Comparison of ENCODE assay signal across 23 cellular contexts in the genomic region with DNA sequence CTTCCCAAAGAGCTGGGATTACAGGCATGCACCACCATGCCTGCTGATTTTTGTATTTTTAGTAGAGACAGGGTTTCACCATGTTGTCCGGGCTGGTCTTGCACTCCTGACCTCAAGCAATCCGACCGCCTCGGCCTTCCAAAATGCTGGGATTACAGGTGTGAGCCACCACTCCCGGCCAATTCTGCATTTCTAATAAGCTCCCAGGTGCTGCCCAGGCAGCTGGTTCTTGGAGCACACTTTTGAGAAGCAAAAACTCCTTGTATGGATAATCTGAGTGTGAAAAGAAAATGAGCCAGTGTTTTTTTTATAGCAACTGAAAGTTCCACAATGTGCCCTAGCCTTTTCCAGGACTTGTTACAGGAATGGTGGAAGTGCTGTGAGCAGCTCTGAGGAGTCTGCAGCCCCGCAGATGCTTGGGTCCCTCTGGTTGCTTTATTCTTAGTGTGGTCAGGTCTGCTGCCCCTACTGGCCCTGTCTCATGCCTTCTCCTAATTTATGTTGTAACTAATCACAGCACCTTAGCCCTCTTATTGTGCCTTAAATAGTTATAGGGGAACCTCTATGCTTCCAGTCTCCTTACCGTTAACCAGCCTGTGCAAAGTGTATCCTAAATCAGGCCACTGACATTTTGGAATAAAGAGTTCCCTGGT. TPM values are rescaled to one million over a fixed set of nuclear protein-coding genes. Genes with fewer than 3 reads are reported as not detected.
DNase-seq lines count a peak whose midpoint lies in the region; ATAC-seq and TF ChIP-seq lines count a peak whose summit lies in the region.
"Had no signal": no experiment of that assay in that cellular context is flagged by ENCODE, and none has a peak within 500 bp of the region (broad histone marks: within the 10 kb centered on the region; RNA-seq: fewer than 3 reads in every experiment).

No MANE protein-coding gene starts in this region.

- no peaks in the 10 kb centered on the region for H3K9me3 Mint-ChIP-seq in effector memory CD8-positive, alpha-beta T cell
- H3K9me3 Mint-ChIP-seq: activated CD4-positive, alpha-beta T cell treated with anti-CD3 and anti-CD28 coated beads, Interleukin-2, amount 10 ng/mL, durations not matched to agents 7 days and 5 days; activated naive CD4-positive, alpha-beta T cell treated with anti-CD3 and anti-CD28 coated beads for 36 hours; CD4-positive, CD25-positive, alpha-beta regulatory T cell; memory B cell; nephron progenitor cell had no signal

- H3K4me3 ChIP-seq in LNCaP clone FGC (ENCODE audit: low read depth, low read length): no peak overlapping the region
- no peak overlapping the region for H3K4me3 ChIP-seq in choroid plexus epithelial cell (ENCODE audit: low read depth, low read length)
- H3K4me3 ChIP-seq in osteoblast (ENCODE audit: insufficient read depth, low read length): no peak overlapping the region
- H3K4me3 ChIP-seq: esophagus squamous epithelium, SJCRH30 had no signal

- no peak for ATAC-seq in effector memory CD8-positive, alpha-beta T cell (replicated peaks)
- ATAC-seq: stimulated activated naive CD8-positive, alpha-beta T cell treated with anti-CD3 and anti-CD28 coated beads, Interleukin-15, Interleukin-2, amounts not matched to agents 100 U/mL and 50 U/mL, for 24 hours had no signal

- no peaks in the 10 kb centered on the region for H3K79me2 ChIP-seq in osteoblast (ENCODE audit: insufficient read depth, low read length)

- H3K36me3 ChIP-seq in osteoblast (ENCODE audit: insufficient read depth, low read length): no peaks in the 10 kb centered on the region
- H3K36me3 ChIP-seq: esophagus squamous epithelium, SJCRH30 had no signal

- no peak overlapping the region for H3K4me3 Mint-ChIP-seq in effector memory CD8-positive, alpha-beta T cell
- H3K4me3 Mint-ChIP-seq: activated CD4-positive, alpha-beta T cell treated with anti-CD3 and anti-CD28 coated beads, Interleukin-2, amount 10 ng/mL, durations not matched to agents 7 days and 5 days; activated naive CD4-positive, alpha-beta T cell treated with anti-CD3 and anti-CD28 coated beads for 36 hours; CD4-positive, CD25-positive, alpha-beta regulatory T cell; memory B cell; nephron progenitor cell had no signal

- H3K4me1 Mint-ChIP-seq in effector memory CD8-positive, alpha-beta T cell (ENCODE audit: low read depth in 2 of 2): peaks cover 0 to 2% of the 10 kb centered on the region in 2 donors
- H3K4me1 Mint-ChIP-seq: activated CD4-positive, alpha-beta T cell treated with anti-CD3 and anti-CD28 coated beads, Interleukin-2, amount 10 ng/mL, durations not matched to agents 7 days and 5 days; CD4-positive, CD25-positive, alpha-beta regulatory T cell; memory B cell had no signal

- no peaks in the 10 kb centered on the region for H3K4me1 ChIP-seq in osteoblast (ENCODE audit: insufficient read depth, low read length)
- H3K4me1 ChIP-seq: esophagus squamous epithelium, SJCRH30 had no signal

- TF ChIP-seq CTCF in LNCaP clone FGC (IDR thresholded peaks at IDR 0.05; ENCODE audit: control insufficient read depth, extremely low read depth, insufficient read depth) (peak; percentile 30; the same call in 1 of the 2 replicates), choroid plexus epithelial cell (conservative IDR thresholded peaks at IDR 0.05; ENCODE audit: low read depth, low read length) (peak; percentile 35), osteoblast (IDR thresholded peaks at IDR 0.05; ENCODE audit: extremely low read depth, low read depth, low read length) (peak; percentile 22)

- no peak overlapping the region for H3K27ac Mint-ChIP-seq in effector memory CD8-positive, alpha-beta T cell
- H3K27ac Mint-ChIP-seq: activated CD4-positive, alpha-beta T cell treated with anti-CD3 and anti-CD28 coated beads, Interleukin-2, amount 10 ng/mL, durations not matched to agents 7 days and 5 days; activated naive CD4-positive, alpha-beta T cell treated with anti-CD3 and anti-CD28 coated beads for 36 hours; CD4-positive, CD25-positive, alpha-beta regulatory T cell; memory B cell; nephron progenitor cell had no signal

- no peaks in the 10 kb centered on the region for H4K20me1 ChIP-seq in osteoblast (ENCODE audit: insufficient read depth, low read length)

- H3K27me3 Mint-ChIP-seq in effector memory CD8-positive, alpha-beta T cell: peaks cover 31 to 55% of the 10 kb centered on the region in 2 donors
- H3K27me3 Mint-ChIP-seq: CD4-positive, CD25-positive, alpha-beta regulatory T cell had no signal

- H3K36me3 Mint-ChIP-seq in effector memory CD8-positive, alpha-beta T cell (ENCODE audit: insufficient read depth): no peaks in the 10 kb centered on the region
- H3K36me3 Mint-ChIP-seq: CD4-positive, CD25-positive, alpha-beta regulatory T cell; memory B cell had no signal

- DNase-seq in NCI-H82 (lab: John Stamatoyannopoulos, UW) (peak; percentile 14), NCI-H82 treated with DMSO at 0.1 percent for 48 hours (lab: John Stamatoyannopoulos, UW; ENCODE audit: unreplicated experiment) (no peak), LNCaP clone FGC (ENCODE audit: low read depth) (no peak), choroid plexus epithelial cell (ENCODE audit: low read depth) (peak; percentile 2), osteoblast (ENCODE audit: insufficient read length, low spot score, missing footprints) (no peak), cerebellar cortex (ENCODE audit: low spot score) (no peak)
- DNase-seq in activated CD4-positive, CD25-positive, alpha-beta regulatory T cell treated with anti-CD3 and anti-CD28 coated beads, Interleukin-2, amount 50 U/mL, for 72 hours: no peak
- DNase-seq in effector memory CD8-positive, alpha-beta T cell: no peak
- DNase-seq: 8988T; activated CD4-positive, alpha-beta T cell treated with anti-CD3 and anti-CD28 coated beads, Interleukin-2, amount 10 ng/mL, durations not matched to agents 7 days and 5 days; activated naive CD4-positive, alpha-beta T cell treated with anti-CD3 and anti-CD28 coated beads for 36 hours; CD4-positive, CD25-positive, alpha-beta regulatory T cell; cortex of kidney; DMS53; esophagus squamous epithelium; glutamatergic neuron; NCI-H187; nephron progenitor cell; SJCRH30; stimulated activated CD4-positive, alpha-beta T cell treated with anti-CD3 and anti-CD28 coated beads, Interleukin-15, amount 100 ng/mL, for 24 hours; stimulated activated naive CD8-positive, alpha-beta T cell treated with anti-CD3 and anti-CD28 coated beads, Interleukin-15, Interleukin-2, amounts not matched to agents 100 U/mL and 50 U/mL, for 24 hours; T-helper 9 cell had no signal

- H3K27me3 ChIP-seq in osteoblast (ENCODE audit: insufficient read depth, low read length): no peaks in the 10 kb centered on the region
- H3K27me3 ChIP-seq: esophagus squamous epithelium, SJCRH30 had no signal

- no peak overlapping the region for H3K27ac ChIP-seq in osteoblast (ENCODE audit: low read depth, low read length)
- H3K27ac ChIP-seq: esophagus squamous epithelium, SJCRH30 had no signal

- H3K4me2 ChIP-seq in osteoblast (ENCODE audit: insufficient read depth, low read length): no peak overlapping the region

- H3K9me3 ChIP-seq in osteoblast (ENCODE audit: low read depth, low read length): no peaks in the 10 kb centered on the region
- H3K9me3 ChIP-seq: esophagus squamous epithelium, SJCRH30 had no signal

- no peak overlapping the region for H2AFZ ChIP-seq in osteoblast (ENCODE audit: low read length)

RNA-seq across cellular contexts. Expression of gene KCNAB1, which starts 13.5 kb away (rescaled TPM):
- under 0.01 and 0.36 TPM in 2 replicates for total RNA-seq in osteoblast
- total RNA-seq: activated CD4-positive, alpha-beta T cell treated with anti-CD3 and anti-CD28 coated beads, Interleukin-2, amount 10 ng/mL, durations not matched to agents 7 days and 5 days; activated naive CD4-positive, alpha-beta T cell treated with anti-CD3 and anti-CD28 coated beads for 36 hours; SJCRH30 had no signal

Comparison
In these comparisons a context has a peak if more than half of its experiments do, and no peak if none do; other contexts are left out.
1. DNase-seq: peak in NCI-H82 (single experiment) and choroid plexus epithelial cell (single experiment); none in NCI-H82 treated with DMSO at 0.1 percent for 48 hours (single experiment), LNCaP clone FGC (single experiment), osteoblast (single experiment), activated CD4-positive, CD25-positive, alpha-beta regulatory T cell treated with anti-CD3 and anti-CD28 coated beads, Interleukin-2, amount 50 U/mL, for 72 hours (single experiment), cerebellar cortex (single experiment) and effector memory CD8-positive, alpha-beta T cell (0 of 3).
2. Peak in every context shown above with its lines, with median percentiles within 50 percentile points of each other: CTCF ChIP-seq.